20 cellular contexts compared by ENCODE assay signal in genomic region chr17:79948406-79948917, GRCh38.
A peak's percentile ranks its signal among the peaks of the same experiment; 100 is the strongest.
DNase-seq lines count a peak whose midpoint lies in the region; ATAC-seq and TF ChIP-seq lines count a peak whose summit lies in the region.
"Had no signal": no experiment of that assay in that cellular context is flagged by ENCODE, and none has a peak within 500 bp of the region (broad histone marks: within the 10 kb centered on the region; RNA-seq: fewer than 3 reads in every experiment).

No MANE protein-coding gene starts in this region.

- peaks cover 11% of the 10 kb centered on the region for H3K36me3 ChIP-seq in osteoblast (ENCODE audit: insufficient read depth, low read length)
- H3K36me3 ChIP-seq: breast epithelium had no signal

- H2BK120ac ChIP-seq in H9 (ENCODE audit: low read depth, low read length, poor library complexity, severe bottlenecking): no peak overlapping the region

- no peaks in the 10 kb centered on the region for H3K36me3 Mint-ChIP-seq in activated T-cell treated with anti-CD3 and anti-CD28 coated beads, Interleukin-2, amount 50 U/mL, for 24 hours (ENCODE audit: low read depth)
- H3K36me3 Mint-ChIP-seq in H9 (ENCODE audit: insufficient read depth in 1 of 3, low read depth in 3 of 3): peaks cover 22 to 39% (median 38%) of the 10 kb centered on the region in 3 experiments
- H3K36me3 Mint-ChIP-seq: CD4-positive, CD25-positive, alpha-beta regulatory T cell; stimulated activated memory B cell treated with anti-CD40 and anti-IgM and Interleukin-4, amounts not matched to agents 10 μg/mL and 1 μg/mL and 100 μg/mL, for 72 hours had no signal

- no peaks in the 10 kb centered on the region for H3K4me1 Mint-ChIP-seq in activated T-cell treated with anti-CD3 and anti-CD28 coated beads, Interleukin-2, amount 50 U/mL, for 24 hours (ENCODE audit: low read depth)
- H3K4me1 Mint-ChIP-seq in H9: peaks cover 46 to 67% of the 10 kb centered on the region in 2 experiments
- H3K4me1 Mint-ChIP-seq: activated CD4-positive, alpha-beta T cell treated with anti-CD3 and anti-CD28 coated beads, Interleukin-2, amount 10 ng/mL, durations not matched to agents 7 days and 5 days had no signal

- peaks cover 3% of the 10 kb centered on the region; the same call in 1 of the 2 replicates for H3K4me1 ChIP-seq in H9 (ENCODE audit: insufficient read depth, low read length)
- peaks cover 19% of the 10 kb centered on the region for H3K4me1 ChIP-seq in osteoblast (ENCODE audit: insufficient read depth, low read length)
- H3K4me1 ChIP-seq: A549 had no signal

- DNase-seq in activated T-cell treated with anti-CD3 and anti-CD28 coated beads, Interleukin-2, amount 50 U/mL, for 24 hours: peak; percentile 17
- no peak for DNase-seq in activated T-cell treated with anti-CD3 and anti-CD28 coated beads, Interleukin-2, amount 50 U/mL, for 1 hour
- DNase-seq in H9 (no peak), coronary artery (ENCODE audit: low spot score) (peak; percentile 62), osteoblast (ENCODE audit: insufficient read length, low spot score, missing footprints) (peak; percentile 64)
- DNase-seq in stimulated activated naive CD8-positive, alpha-beta T cell treated with anti-CD3 and anti-CD28 coated beads, Interleukin-15, Interleukin-2, amounts not matched to agents 100 U/mL and 50 U/mL, for 24 hours: no peak
- DNase-seq: activated CD4-positive, alpha-beta T cell treated with anti-CD3 and anti-CD28 coated beads, Interleukin-2, amount 10 ng/mL, durations not matched to agents 7 days and 5 days; activated gamma-delta T cell; CD4-positive, CD25-positive, alpha-beta regulatory T cell; NCI-H2107; NCI-H526 treated with DMSO at 0.1 percent for 48 hours; SIG-M5 had no signal

- TF ChIP-seq CTCF in H9 (conservative IDR thresholded peaks at IDR 0.05): no peak
- TF ChIP-seq CTCF in coronary artery (IDR thresholded peaks at IDR 0.05): no peak
- TF ChIP-seq CTCF in osteoblast (IDR thresholded peaks at IDR 0.05; ENCODE audit: extremely low read depth, low read depth, low read length): no peak

- no peak overlapping the region for H3K9ac ChIP-seq in H9 (ENCODE audit: extremely low read depth, insufficient read length, low read length)

- H2BK15ac ChIP-seq in H9 (ENCODE audit: low read depth, low read length): no peak overlapping the region

- H3K18ac ChIP-seq in H9 (ENCODE audit: insufficient read length, low read depth, low read length): no peak overlapping the region

- peaks cover 13% of the 10 kb centered on the region for H3K23me2 ChIP-seq in H9 (ENCODE audit: insufficient read length, low read depth, low read length, poor library complexity, severe bottlenecking)

- H3K4me2 ChIP-seq in H9 (ENCODE audit: insufficient read depth, insufficient read length, low read length) (no peak overlapping the region), osteoblast (ENCODE audit: insufficient read depth, low read length) (no peak overlapping the region)
- H3K4me2 ChIP-seq: A549 had no signal

- no peak overlapping the region for H2AK5ac ChIP-seq in H9 (ENCODE audit: insufficient read length, low read length)

- H3K56ac ChIP-seq in H9 (ENCODE audit: insufficient read length, low read depth, low read length): no peak overlapping the region

- no peak overlapping the region for H4K8ac ChIP-seq in H9 (replicated peaks; ENCODE audit: insufficient read length, low read depth, low read length)

- H2BK20ac ChIP-seq in H9 (ENCODE audit: low read depth, low read length, poor library complexity, severe bottlenecking): no peak overlapping the region

- H2AFZ ChIP-seq in H9 (ENCODE audit: low read length) (no peak overlapping the region), osteoblast (ENCODE audit: low read length) (no peak overlapping the region)

- H4K5ac ChIP-seq in H9 (ENCODE audit: insufficient read length, low read depth, low read length): no peak overlapping the region

- no peak overlapping the region for H3K23ac ChIP-seq in H9 (ENCODE audit: insufficient read length, low read depth, low read length)

- H3K4ac ChIP-seq in H9 (ENCODE audit: low read depth, low read length): no peak overlapping the region

- H4K20me1 ChIP-seq in H9 (ENCODE audit: control insufficient read depth, insufficient read depth, insufficient read length) (no peaks in the 10 kb centered on the region), osteoblast (ENCODE audit: insufficient read depth, low read length) (peaks cover 17% of the 10 kb centered on the region)

- H3K27me3 ChIP-seq in H9 (ENCODE audit: insufficient read depth, low read length): no peaks in the 10 kb centered on the region
- H3K27me3 ChIP-seq in osteoblast (ENCODE audit: insufficient read depth, low read length): no peaks in the 10 kb centered on the region
- H3K27me3 ChIP-seq: breast epithelium, pancreas, testis had no signal

- H3K9me3 ChIP-seq in H9 (ENCODE audit: control insufficient read depth, low read depth, low read length) (no peaks in the 10 kb centered on the region), osteoblast (ENCODE audit: low read depth, low read length) (no peaks in the 10 kb centered on the region)
- H3K9me3 ChIP-seq: A549, breast epithelium, pancreas, testis had no signal

- WGBS in H9 (ENCODE audit: extremely low coverage, insufficient read length, low lambda C conversion rate): no CpG with 5 or more reads among the region's 7 CpGs

- no peaks in the 10 kb centered on the region for H3K79me1 ChIP-seq in H9 (ENCODE audit: insufficient read depth, low read depth, low read length, poor library complexity, severe bottlenecking)

- no peak overlapping the region for H3T11ph ChIP-seq in H9 (ENCODE audit: low read length)

- H3K27ac ChIP-seq in H9 (ENCODE audit: insufficient read length, low read depth, low read length) (no peak overlapping the region), coronary artery (no peak overlapping the region), osteoblast (ENCODE audit: low read depth, low read length) (no peak overlapping the region)
- H3K27ac ChIP-seq: A549, breast epithelium, pancreas had no signal

- no peak overlapping the region for H2BK5ac ChIP-seq in H9 (ENCODE audit: insufficient read length, low read length)

- H3K4me3 Mint-ChIP-seq in activated T-cell treated with anti-CD3 and anti-CD28 coated beads, Interleukin-2, amount 50 U/mL, for 24 hours: no peak overlapping the region
- peak overlapping the region in 1 of 2 experiments; percentile 68; a peak in 3 of 5 replicates for H3K4me3 Mint-ChIP-seq in H9
- H3K4me3 Mint-ChIP-seq: activated CD4-positive, alpha-beta T cell treated with anti-CD3 and anti-CD28 coated beads, Interleukin-2, amount 10 ng/mL, durations not matched to agents 7 days and 5 days; CD4-positive, CD25-positive, alpha-beta regulatory T cell; stimulated activated memory B cell treated with anti-CD40 and anti-IgM and Interleukin-4, amounts not matched to agents 10 μg/mL and 1 μg/mL and 100 μg/mL, for 72 hours had no signal

- peak overlapping the region; percentile 8 for H3K14ac ChIP-seq in H9 (ENCODE audit: insufficient read depth, low read length)

- no peak overlapping the region for H2BK12ac ChIP-seq in H9 (ENCODE audit: insufficient read length, low read depth, low read length)

- H3K4me3 ChIP-seq in coronary artery (no peak overlapping the region), osteoblast (ENCODE audit: insufficient read depth, low read length) (no peak overlapping the region)
- H3K4me3 ChIP-seq: A549, breast epithelium, GM12878, pancreas, testis had no signal

- no peak overlapping the region for H4K91ac ChIP-seq in H9 (ENCODE audit: insufficient read length, low read depth, low read length)

- H3K27ac Mint-ChIP-seq in activated T-cell treated with anti-CD3 and anti-CD28 coated beads, Interleukin-2, amount 50 U/mL, for 24 hours: no peak overlapping the region
- H3K27ac Mint-ChIP-seq in H9: peak overlapping the region; percentile 68 to 99 (median 76); a peak in 5 of 7 replicates
- H3K27ac Mint-ChIP-seq: activated CD4-positive, alpha-beta T cell treated with anti-CD3 and anti-CD28 coated beads, Interleukin-2, amount 10 ng/mL, durations not matched to agents 7 days and 5 days; CD4-positive, CD25-positive, alpha-beta regulatory T cell; stimulated activated memory B cell treated with anti-CD40 and anti-IgM and Interleukin-4, amounts not matched to agents 10 μg/mL and 1 μg/mL and 100 μg/mL, for 72 hours had no signal

- no peaks in the 10 kb centered on the region for H3K9me3 Mint-ChIP-seq in activated T-cell treated with anti-CD3 and anti-CD28 coated beads, Interleukin-2, amount 50 U/mL, for 24 hours
- H3K9me3 Mint-ChIP-seq in H9: no peaks in the 10 kb centered on the region
- H3K9me3 Mint-ChIP-seq: activated CD4-positive, alpha-beta T cell treated with anti-CD3 and anti-CD28 coated beads, Interleukin-2, amount 10 ng/mL, durations not matched to agents 7 days and 5 days; stimulated activated memory B cell treated with anti-CD40 and anti-IgM and Interleukin-4, amounts not matched to agents 10 μg/mL and 1 μg/mL and 100 μg/mL, for 72 hours had no signal

- H3K79me2 ChIP-seq in H9 (ENCODE audit: insufficient read depth, low read length) (no peaks in the 10 kb centered on the region), osteoblast (ENCODE audit: insufficient read depth, low read length) (peaks cover 2% of the 10 kb centered on the region)

- H3K27me3 Mint-ChIP-seq in activated T-cell treated with anti-CD3 and anti-CD28 coated beads, Interleukin-2, amount 50 U/mL, for 24 hours: no peaks in the 10 kb centered on the region
- no peaks in the 10 kb centered on the region; the same call in 1 of the 2 replicates for H3K27me3 Mint-ChIP-seq in H9 (ENCODE audit: low read depth)
- H3K27me3 Mint-ChIP-seq: activated CD4-positive, alpha-beta T cell treated with anti-CD3 and anti-CD28 coated beads, Interleukin-2, amount 10 ng/mL, durations not matched to agents 7 days and 5 days; stimulated activated memory B cell treated with anti-CD40 and anti-IgM and Interleukin-4, amounts not matched to agents 10 μg/mL and 1 μg/mL and 100 μg/mL, for 72 hours had no signal

- ATAC-seq in stimulated activated naive CD8-positive, alpha-beta T cell treated with anti-CD3 and anti-CD28 coated beads, Interleukin-15, Interleukin-2, amounts not matched to agents 100 U/mL and 50 U/mL, for 24 hours: no peak
- ATAC-seq in HG03571 (IDR thresholded peaks at IDR 0.05; ENCODE audit: unreplicated experiment) (no peak), GM18873 (IDR thresholded peaks at IDR 0.05; ENCODE audit: low FRiP score, unreplicated experiment) (no peak)
- ATAC-seq: A549; GM12878; pancreas; stimulated activated memory B cell treated with anti-CD40 and anti-IgM and Interleukin-4, amounts not matched to agents 10 μg/mL and 1 μg/mL and 100 μg/mL, for 72 hours had no signal

Comparison
In these comparisons a context has a peak if more than half of its experiments do, and no peak if none do; other contexts are left out.
1. DNase-seq: peak in activated T-cell treated with anti-CD3 and anti-CD28 coated beads, Interleukin-2, amount 50 U/mL, for 24 hours (single experiment), coronary artery (single experiment) and osteoblast (single experiment); none in activated T-cell treated with anti-CD3 and anti-CD28 coated beads, Interleukin-2, amount 50 U/mL, for 1 hour (single experiment), H9 (single experiment) and stimulated activated naive CD8-positive, alpha-beta T cell treated with anti-CD3 and anti-CD28 coated beads, Interleukin-15, Interleukin-2, amounts not matched to agents 100 U/mL and 50 U/mL, for 24 hours (single experiment).